32 cellular contexts compared by ENCODE assay signal in genomic region chr14:102908766-102909455, GRCh38. TPM values are rescaled to one million over a fixed set of nuclear protein-coding genes. Genes with fewer than 3 reads are reported as not detected.
A peak's percentile ranks its signal among the peaks of the same experiment; 100 is the strongest.
DNase-seq lines count a peak whose midpoint lies in the region; ATAC-seq lines count a peak whose summit lies in the region.
"Had no signal": no experiment of that assay in that cellular context is flagged by ENCODE, and none has a peak within 500 bp of the region (broad histone marks: within the 10 kb centered on the region; RNA-seq: fewer than 3 reads in every experiment).

No MANE protein-coding gene starts in this region.

- peak overlapping the region; percentile 19 for H3K27ac Mint-ChIP-seq in activated T-cell treated with anti-CD3 and anti-CD28 coated beads, Interleukin-2, amount 50 U/mL, for 72 hours
- H3K27ac Mint-ChIP-seq in naive B cell, result peak overlapping the region in 4 of 6 donors; percentile 47 to 91 (median 62)
- H3K27ac Mint-ChIP-seq in stimulated activated memory B cell treated with anti-CD40 and anti-IgM and Interleukin-4, amounts not matched to agents 10 μg/mL and 1 μg/mL and 100 μg/mL, for 72 hours, result peak overlapping the region; percentile 57
- H3K27ac Mint-ChIP-seq: activated CD4-positive, alpha-beta memory T cell treated with anti-CD3 and anti-CD28 coated beads for 36 hours; dendritic cell treated with granulocyte-macrophage colony-stimulating factor and Interleukin-4, amounts not matched to agents 40 ng/mL and 50 ng/mL, for 4 days; mesothelial cell of epicardium; stimulated activated naive CD8-positive, alpha-beta T cell treated with anti-CD3 and anti-CD28 coated beads, Interleukin-15, Interleukin-2, amounts not matched to agents 100 ng/mL and 50 ng/mL, for 24 hours had no signal

- no peak for DNase-seq in activated T-cell treated with anti-CD3 and anti-CD28 coated beads, Interleukin-2, amount 50 U/mL, for 72 hours
- no peak for DNase-seq in activated T-cell treated with anti-CD3 and anti-CD28 coated beads, Interleukin-2, amount 50 U/mL, for 4 hours
- peak; percentile 63 for DNase-seq in H7
- DNase-seq in naive B cell, result no peak
- DNase-seq in NCI-H146 treated with DMSO at 0.1 percent for 48 hours (lab: John Stamatoyannopoulos, UW; ENCODE audit: unreplicated experiment), result no peak
- no peak for DNase-seq in CD1c-positive myeloid dendritic cell (ENCODE audit: extremely low spot score)
- DNase-seq: activated CD4-positive, alpha-beta memory T cell treated with anti-CD3 and anti-CD28 coated beads for 36 hours; activated CD4-positive, alpha-beta T cell treated with anti-CD3 and anti-CD28 coated beads for 1 hour; activated CD8-positive, alpha-beta memory T cell treated with anti-CD3 and anti-CD28 coated beads, Interleukin-2, amount 50 U/mL, for 48 hours; CD8-positive, alpha-beta memory T cell; DMS 273 treated with DMSO at 0.1 percent for 48 hours; foreskin melanocyte; left ventricle myocardium superior; NCI-H1417 treated with DMSO at 0.1 percent for 48 hours; NCI-H345; NCI-H69; ovary; PC-9; SHP77 treated with DMSO at 0.1 percent for 48 hours; SW 1271; testis; uterus had no signal

- H3K4me1 Mint-ChIP-seq in activated T-cell treated with anti-CD3 and anti-CD28 coated beads, Interleukin-2, amount 50 U/mL, for 72 hours (ENCODE audit: low read depth), result no peaks in the 10 kb centered on the region
- no peaks in the 10 kb centered on the region for H3K4me1 Mint-ChIP-seq in activated T-cell treated with anti-CD3 and anti-CD28 coated beads, Interleukin-2, amount 50 U/mL, for 4 hours (ENCODE audit: low read depth)
- peaks cover 12 to 29% (median 14%) of the 10 kb centered on the region in 3 donors for H3K4me1 Mint-ChIP-seq in naive B cell
- peaks cover 35% of the 10 kb centered on the region for H3K4me1 Mint-ChIP-seq in stimulated activated memory B cell treated with anti-CD40 and anti-IgM and Interleukin-4, amounts not matched to agents 10 μg/mL and 1 μg/mL and 100 μg/mL, for 72 hours
- H3K4me1 Mint-ChIP-seq: CD8-positive, alpha-beta memory T cell; mesothelial cell of epicardium had no signal

- H3K4me3 ChIP-seq in H7 (ENCODE audit: insufficient read depth, low read depth, low read length), result no peak overlapping the region
- H3K4me3 ChIP-seq: A549, HAP-1, heart left ventricle, ovary, PC-9, skin epidermis, testis, uterus had no signal

- no peaks in the 10 kb centered on the region for H3K27me3 Mint-ChIP-seq in activated T-cell treated with anti-CD3 and anti-CD28 coated beads, Interleukin-2, amount 50 U/mL, for 72 hours (ENCODE audit: low read depth)
- H3K27me3 Mint-ChIP-seq in activated T-cell treated with anti-CD3 and anti-CD28 coated beads, Interleukin-2, amount 50 U/mL, for 4 hours (ENCODE audit: low read depth), result no peaks in the 10 kb centered on the region
- H3K27me3 Mint-ChIP-seq in naive B cell, result no peaks in the 10 kb centered on the region
- H3K27me3 Mint-ChIP-seq in stimulated activated memory B cell treated with anti-CD40 and anti-IgM and Interleukin-4, amounts not matched to agents 10 μg/mL and 1 μg/mL and 100 μg/mL, for 72 hours, result no peaks in the 10 kb centered on the region
- H3K27me3 Mint-ChIP-seq: activated CD4-positive, alpha-beta memory T cell treated with anti-CD3 and anti-CD28 coated beads for 36 hours; CD8-positive, alpha-beta memory T cell; central memory CD8-positive, alpha-beta T cell; dendritic cell treated with granulocyte-macrophage colony-stimulating factor and Interleukin-4, amounts not matched to agents 40 ng/mL and 50 ng/mL, for 4 days; stimulated activated naive CD8-positive, alpha-beta T cell treated with anti-CD3 and anti-CD28 coated beads, Interleukin-15, Interleukin-2, amounts not matched to agents 100 ng/mL and 50 ng/mL, for 24 hours had no signal

- H3K4me3 Mint-ChIP-seq in activated T-cell treated with anti-CD3 and anti-CD28 coated beads, Interleukin-2, amount 50 U/mL, for 72 hours, result no peak overlapping the region
- no peak overlapping the region for H3K4me3 Mint-ChIP-seq in activated T-cell treated with anti-CD3 and anti-CD28 coated beads, Interleukin-2, amount 50 U/mL, for 4 hours
- H3K4me3 Mint-ChIP-seq in naive B cell, result peak overlapping the region in 1 of 8 donors; percentile 33
- H3K4me3 Mint-ChIP-seq in stimulated activated memory B cell treated with anti-CD40 and anti-IgM and Interleukin-4, amounts not matched to agents 10 μg/mL and 1 μg/mL and 100 μg/mL, for 72 hours, result no peak overlapping the region
- H3K4me3 Mint-ChIP-seq: activated CD4-positive, alpha-beta memory T cell treated with anti-CD3 and anti-CD28 coated beads for 36 hours; CD8-positive, alpha-beta memory T cell; central memory CD8-positive, alpha-beta T cell; dendritic cell treated with granulocyte-macrophage colony-stimulating factor and Interleukin-4, amounts not matched to agents 40 ng/mL and 50 ng/mL, for 4 days; mesothelial cell of epicardium; stimulated activated naive CD8-positive, alpha-beta T cell treated with anti-CD3 and anti-CD28 coated beads, Interleukin-15, Interleukin-2, amounts not matched to agents 100 ng/mL and 50 ng/mL, for 24 hours had no signal

- H3K36me3 ChIP-seq in H7 (replicated peaks; ENCODE audit: control insufficient read depth, insufficient read depth, low read length), result no peaks in the 10 kb centered on the region; the same call in 1 of the 2 replicates
- H3K36me3 ChIP-seq: ovary, uterus had no signal

- ATAC-seq in activated T-cell treated with anti-CD3 and anti-CD28 coated beads, Interleukin-2, amount 50 U/mL, for 72 hours (replicated peaks in 1 of 2), result peak in 1 of 2 donors; percentile 8
- ATAC-seq in activated T-cell treated with anti-CD3 and anti-CD28 coated beads, Interleukin-2, amount 50 U/mL, for 4 hours, result no peak
- no peak for ATAC-seq in naive B cell (ENCODE audit: low read depth in 2 of 2)
- no peak for ATAC-seq in stimulated activated memory B cell treated with anti-CD40 and anti-IgM and Interleukin-4, amounts not matched to agents 10 μg/mL and 1 μg/mL and 100 μg/mL, for 72 hours
- ATAC-seq in HG03139 (IDR thresholded peaks at IDR 0.05; ENCODE audit: unreplicated experiment), result no peak
- ATAC-seq: A549, heart left ventricle, left ventricle myocardium superior had no signal

- peaks cover 5 to 12% of the 10 kb centered on the region in 2 donors for H3K36me3 Mint-ChIP-seq in activated T-cell treated with anti-CD3 and anti-CD28 coated beads, Interleukin-2, amount 50 U/mL, for 72 hours (ENCODE audit: insufficient read depth in 2 of 2)
- H3K36me3 Mint-ChIP-seq in activated T-cell treated with anti-CD3 and anti-CD28 coated beads, Interleukin-2, amount 50 U/mL, for 4 hours (ENCODE audit: insufficient read depth), result peaks cover 25% of the 10 kb centered on the region
- peaks cover 8 to 9% of the 10 kb centered on the region in 2 donors for H3K36me3 Mint-ChIP-seq in naive B cell
- peaks cover 47% of the 10 kb centered on the region for H3K36me3 Mint-ChIP-seq in stimulated activated memory B cell treated with anti-CD40 and anti-IgM and Interleukin-4, amounts not matched to agents 10 μg/mL and 1 μg/mL and 100 μg/mL, for 72 hours

- no peaks in the 10 kb centered on the region; the same call in 1 of the 2 replicates for H3K27me3 ChIP-seq in H7 (ENCODE audit: control insufficient read depth, insufficient read depth, low read length)
- H3K27me3 ChIP-seq: heart left ventricle, ovary, testis, uterus had no signal

- H3K9me3 Mint-ChIP-seq in activated T-cell treated with anti-CD3 and anti-CD28 coated beads, Interleukin-2, amount 50 U/mL, for 72 hours, result no peaks in the 10 kb centered on the region
- H3K9me3 Mint-ChIP-seq in activated T-cell treated with anti-CD3 and anti-CD28 coated beads, Interleukin-2, amount 50 U/mL, for 4 hours, result no peaks in the 10 kb centered on the region
- no peaks in the 10 kb centered on the region for H3K9me3 Mint-ChIP-seq in naive B cell
- H3K9me3 Mint-ChIP-seq in stimulated activated memory B cell treated with anti-CD40 and anti-IgM and Interleukin-4, amounts not matched to agents 10 μg/mL and 1 μg/mL and 100 μg/mL, for 72 hours, result no peaks in the 10 kb centered on the region
- H3K9me3 Mint-ChIP-seq: activated CD4-positive, alpha-beta memory T cell treated with anti-CD3 and anti-CD28 coated beads for 36 hours; CD8-positive, alpha-beta memory T cell; central memory CD8-positive, alpha-beta T cell; dendritic cell treated with granulocyte-macrophage colony-stimulating factor and Interleukin-4, amounts not matched to agents 40 ng/mL and 50 ng/mL, for 4 days; mesothelial cell of epicardium; stimulated activated naive CD8-positive, alpha-beta T cell treated with anti-CD3 and anti-CD28 coated beads, Interleukin-15, Interleukin-2, amounts not matched to agents 100 ng/mL and 50 ng/mL, for 24 hours had no signal

RNA-seq across cellular contexts. Expression of gene AMN, which starts 13.6 kb away (rescaled TPM):
- total RNA-seq in activated T-cell treated with anti-CD3 and anti-CD28 coated beads, Interleukin-2, amount 50 U/mL, for 72 hours, result 1 to 10 TPM; 3.2 to 3.9 TPM
- total RNA-seq in activated T-cell treated with anti-CD3 and anti-CD28 coated beads, Interleukin-2, amount 50 U/mL, for 4 hours, result 1 to 10 TPM; 1.7 to 2.2 (median 2.0) TPM
- 0.92 and 1.7 TPM in 2 replicates for total RNA-seq in H7 (2014; rRNA removed; shearing (Covaris generic))
- polyA plus RNA-seq in naive B cell (ENCODE audit: low read depth in 6 of 6), result 1 to 10 TPM; 1.8 to 5.7 (median 2.4) TPM
- total RNA-seq: left ventricle myocardium superior had no signal
